ENCODE assay signal across 16 cellular contexts in the genomic region with DNA sequence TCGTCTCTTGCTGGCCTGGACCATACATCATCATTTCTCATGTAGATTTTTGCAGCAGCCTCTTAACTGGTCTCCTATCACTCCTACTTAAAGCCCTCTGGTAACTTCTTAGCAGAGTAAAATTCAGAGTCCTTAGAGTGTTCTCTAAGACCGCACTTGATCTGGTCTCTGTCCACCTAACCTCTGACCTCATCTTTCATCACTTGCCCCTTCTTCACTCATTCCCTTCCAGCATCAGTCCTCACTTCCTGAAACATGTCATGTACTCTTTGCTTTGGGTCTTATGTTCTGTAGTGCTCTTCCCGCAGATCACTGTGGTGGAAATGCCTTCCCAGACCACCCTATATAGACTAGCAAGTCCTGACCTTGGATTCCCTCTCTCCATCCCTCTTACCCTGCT. TPM values are rescaled to one million over a fixed set of nuclear protein-coding genes. Genes with fewer than 3 reads are reported as not detected.
DNase-seq lines count a peak whose midpoint lies in the region; ATAC-seq and TF ChIP-seq lines count a peak whose summit lies in the region.
"Had no signal": no experiment of that assay in that cellular context is flagged by ENCODE, and none has a peak within 500 bp of the region (broad histone marks: within the 10 kb centered on the region; RNA-seq: fewer than 3 reads in every experiment).

No MANE protein-coding gene starts in this region.

- no peak overlapping the region for H3K4me3 Mint-ChIP-seq in activated naive CD4-positive, alpha-beta T cell treated with anti-CD3 and anti-CD28 coated beads, Interleukin-2, amount 10 ng/mL, durations not matched to agents 7 days and 5 days
- H3K4me3 Mint-ChIP-seq in HFFc6: no peak overlapping the region
- H3K4me3 Mint-ChIP-seq in activated naive CD8-positive, alpha-beta T cell treated with anti-CD3 and anti-CD28 coated beads for 36 hours: no peak overlapping the region
- no peak overlapping the region for H3K4me3 Mint-ChIP-seq in stimulated activated effector memory CD8-positive, alpha-beta T cell treated with anti-CD3 and anti-CD28 coated beads, Interleukin-12 subunit alpha, Interleukin-12 subunit beta, amount 100 ng/mL, for 72 hours

- H3K27me3 Mint-ChIP-seq in activated naive CD4-positive, alpha-beta T cell treated with anti-CD3 and anti-CD28 coated beads, Interleukin-2, amount 10 ng/mL, durations not matched to agents 7 days and 5 days: no peaks in the 10 kb centered on the region
- no peaks in the 10 kb centered on the region; the same call in 1 of the 2 replicates for H3K27me3 Mint-ChIP-seq in HFFc6 (ENCODE audit: insufficient read depth)
- H3K27me3 Mint-ChIP-seq in activated naive CD8-positive, alpha-beta T cell treated with anti-CD3 and anti-CD28 coated beads for 36 hours: no peaks in the 10 kb centered on the region

- CTCF ChIA-PET in activated naive CD4-positive, alpha-beta T cell treated with anti-CD3 and anti-CD28 coated beads, Interleukin-2, amount 10 ng/mL, durations not matched to agents 7 days and 5 days (lab: Charles Lee): no interaction called here

- H3K9me3 Mint-ChIP-seq in activated naive CD4-positive, alpha-beta T cell treated with anti-CD3 and anti-CD28 coated beads, Interleukin-2, amount 10 ng/mL, durations not matched to agents 7 days and 5 days: no peaks in the 10 kb centered on the region
- no peaks in the 10 kb centered on the region for H3K9me3 Mint-ChIP-seq in HFFc6
- H3K9me3 Mint-ChIP-seq in activated naive CD8-positive, alpha-beta T cell treated with anti-CD3 and anti-CD28 coated beads for 36 hours: no peaks in the 10 kb centered on the region
- no peaks in the 10 kb centered on the region for H3K9me3 Mint-ChIP-seq in stimulated activated effector memory CD8-positive, alpha-beta T cell treated with anti-CD3 and anti-CD28 coated beads, Interleukin-12 subunit alpha, Interleukin-12 subunit beta, amount 100 ng/mL, for 72 hours

- peaks cover 75% of the 10 kb centered on the region for H3K4me1 Mint-ChIP-seq in activated naive CD4-positive, alpha-beta T cell treated with anti-CD3 and anti-CD28 coated beads, Interleukin-2, amount 10 ng/mL, durations not matched to agents 7 days and 5 days
- H3K4me1 Mint-ChIP-seq in HFFc6 (ENCODE audit: low read depth): peaks cover 70% of the 10 kb centered on the region
- H3K4me1 Mint-ChIP-seq in activated naive CD8-positive, alpha-beta T cell treated with anti-CD3 and anti-CD28 coated beads for 36 hours: peaks cover 84% of the 10 kb centered on the region
- peaks cover 76% of the 10 kb centered on the region for H3K4me1 Mint-ChIP-seq in stimulated activated effector memory CD8-positive, alpha-beta T cell treated with anti-CD3 and anti-CD28 coated beads, Interleukin-12 subunit alpha, Interleukin-12 subunit beta, amount 100 ng/mL, for 72 hours

- no peak for TF ChIP-seq CTCF in HFFc6 (IDR thresholded peaks at IDR 0.05)

- peak overlapping the region; percentile 26 for H3K27ac Mint-ChIP-seq in activated naive CD4-positive, alpha-beta T cell treated with anti-CD3 and anti-CD28 coated beads, Interleukin-2, amount 10 ng/mL, durations not matched to agents 7 days and 5 days
- peak overlapping the region; percentile 10 for H3K27ac Mint-ChIP-seq in HFFc6
- peak overlapping the region; percentile 0 for H3K27ac Mint-ChIP-seq in activated naive CD8-positive, alpha-beta T cell treated with anti-CD3 and anti-CD28 coated beads for 36 hours
- H3K27ac Mint-ChIP-seq in stimulated activated effector memory CD8-positive, alpha-beta T cell treated with anti-CD3 and anti-CD28 coated beads, Interleukin-12 subunit alpha, Interleukin-12 subunit beta, amount 100 ng/mL, for 72 hours: peak overlapping the region; percentile 35

- H3K36me3 Mint-ChIP-seq in activated naive CD4-positive, alpha-beta T cell treated with anti-CD3 and anti-CD28 coated beads, Interleukin-2, amount 10 ng/mL, durations not matched to agents 7 days and 5 days: peaks cover 16% of the 10 kb centered on the region
- peaks cover 6% of the 10 kb centered on the region for H3K36me3 Mint-ChIP-seq in HFFc6 (ENCODE audit: low read depth)
- H3K36me3 Mint-ChIP-seq in activated naive CD8-positive, alpha-beta T cell treated with anti-CD3 and anti-CD28 coated beads for 36 hours: peaks cover 37% of the 10 kb centered on the region
- H3K36me3 Mint-ChIP-seq in stimulated activated effector memory CD8-positive, alpha-beta T cell treated with anti-CD3 and anti-CD28 coated beads, Interleukin-12 subunit alpha, Interleukin-12 subunit beta, amount 100 ng/mL, for 72 hours: peaks cover 31% of the 10 kb centered on the region

- no peak for DNase-seq in activated naive CD4-positive, alpha-beta T cell treated with anti-CD3 and anti-CD28 coated beads, Interleukin-2, amount 10 ng/mL, durations not matched to agents 7 days and 5 days
- no peak for DNase-seq in activated naive CD4-positive, alpha-beta T cell treated with anti-CD3 and anti-CD28 coated beads, Interleukin-2, amount 50 U/mL, for 16 hours
- DNase-seq in HFFc6 (no peak), T1000 (lab: John Stamatoyannopoulos, UW) (no peak)
- DNase-seq in activated naive CD8-positive, alpha-beta T cell treated with anti-CD3 and anti-CD28 coated beads for 36 hours: no peak
- no peak for DNase-seq in stimulated activated effector memory CD8-positive, alpha-beta T cell treated with anti-CD3 and anti-CD28 coated beads, Interleukin-12 subunit alpha, Interleukin-12 subunit beta, amount 100 ng/mL, for 72 hours (ENCODE audit: low spot score in 2 of 2)
- DNase-seq in activated CD8-positive, alpha-beta memory T cell treated with anti-CD3 and anti-CD28 coated beads, Interleukin-2, amount 50 U/mL, for 4 hours: no peak
- DNase-seq: activated CD4-positive, alpha-beta T cell treated with anti-CD3 and anti-CD28 coated beads, Interleukin-2, amount 50 U/mL, for 4 hours; GM23248; heart right ventricle; Karpas-422; NCI-H510A; retina; stimulated activated CD4-positive, alpha-beta T cell treated with anti-CD3 and anti-CD28 coated beads, Interleukin-12 subunit alpha, Interleukin-12 subunit beta, amount 100 ng/mL, for 4 hours; thyroid gland had no signal

- ATAC-seq in stimulated activated effector memory CD8-positive, alpha-beta T cell treated with anti-CD3 and anti-CD28 coated beads, Interleukin-12 subunit alpha, Interleukin-12 subunit beta, amount 100 ng/mL, for 72 hours: no peak
- ATAC-seq in activated CD4-positive, CD25-positive, alpha-beta regulatory T cell treated with anti-CD3 and anti-CD28 coated beads, Interleukin-2, amount 50 U/mL, for 24 hours: no peak
- ATAC-seq: heart right ventricle had no signal

RNA-seq across cellular contexts. Expression of a gene that starts 9.8 kb away (rescaled TPM):
- total RNA-seq in HFFc6 (2021; fragmentation: NEBNext Ultra II Directional; extraction: Animal tissue kit (Norgen Biotek cat#: 25700)): 100 to 1,000 TPM; 204 to 228 (median 208) TPM
- 100 to 1,000 TPM; 285 to 292 TPM for total RNA-seq in activated naive CD8-positive, alpha-beta T cell treated with anti-CD3 and anti-CD28 coated beads for 36 hours
